Comparison of ENCODE assay signal across 2 cellular contexts in genomic region chr2:127479866-127480743, GRCh38.
A peak's percentile ranks its signal among the peaks of the same experiment; 100 is the strongest.
TF ChIP-seq lines count a peak whose summit lies in the region.

No MANE protein-coding gene starts in this region.

TF ChIP-seq in A549, 52 proteins besides CTCF, POLR2A, EP300 and RAD21:
- no peak for TF ChIP-seq HOXB5 (CRISPR knock-in tag; IDR thresholded peaks at IDR 0.05)
- no peak for TF ChIP-seq RCOR1 (IDR thresholded peaks at IDR 0.05; ENCODE audit: low read depth, low read length)
- no peak for TF ChIP-seq FOSB (CRISPR knock-in tag; IDR thresholded peaks at IDR 0.05)
- no peak for TF ChIP-seq PBX3 (IDR thresholded peaks at IDR 0.05)
- TF ChIP-seq KDM5A (IDR thresholded peaks at IDR 0.05), result no peak
- TF ChIP-seq NR3C1 (IDR thresholded peaks at IDR 0.05), result no peak
- TF ChIP-seq MYC (IDR thresholded peaks at IDR 0.05; ENCODE audit: borderline replicate concordance, low read length), result no peak
- no peak for TF ChIP-seq RARB (CRISPR knock-in tag; IDR thresholded peaks at IDR 0.05)
- no peak for TF ChIP-seq USF2 (IDR thresholded peaks at IDR 0.05)
- no peak for TF ChIP-seq MAFK (IDR thresholded peaks at IDR 0.05; ENCODE audit: partially characterized antibody)
- TF ChIP-seq E2F6 (IDR thresholded peaks at IDR 0.05; ENCODE audit: borderline replicate concordance, low read depth), result no peak
- TF ChIP-seq CBX2 (IDR thresholded peaks at IDR 0.05; ENCODE audit: borderline replicate concordance, low read depth), result no peak
- no peak for TF ChIP-seq ZFP36 (IDR thresholded peaks at IDR 0.05; ENCODE audit: borderline replicate concordance, partially characterized antibody)

TF ChIP-seq in HCT116, 20 proteins besides CTCF, POLR2A, EP300 and RAD21:
- TF ChIP-seq SIN3A (IDR thresholded peaks at IDR 0.05; ENCODE audit: low read depth) (0 out of 2 replicates have a peak, but pooled peaks have one; percentile 8), ZFX (IDR thresholded peaks at IDR 0.05) (no peak)
